14 cellular contexts compared by ENCODE assay signal in genomic region chr14:95211721-95212504, GRCh38. TPM values are rescaled to one million over a fixed set of nuclear protein-coding genes. Genes with fewer than 3 reads are reported as not detected.
DNase-seq lines count a peak whose midpoint lies in the region; ATAC-seq and TF ChIP-seq lines count a peak whose summit lies in the region.
"Had no signal": no experiment of that assay in that cellular context is flagged by ENCODE, and none has a peak within 500 bp of the region (broad histone marks: within the 10 kb centered on the region; RNA-seq: fewer than 3 reads in every experiment).

No MANE protein-coding gene starts in this region.

- H3K27me3 ChIP-seq in hepatocyte = no peaks in the 10 kb centered on the region
- H3K27me3 ChIP-seq: esophagus squamous epithelium had no signal

- H3K4me1 ChIP-seq in hepatocyte (ENCODE audit: insufficient read depth) = peaks cover 28% of the 10 kb centered on the region
- H3K4me1 ChIP-seq: esophagus squamous epithelium, parathyroid adenoma had no signal

- H3K9me3 ChIP-seq in hepatocyte (ENCODE audit: low read depth) = no peaks in the 10 kb centered on the region
- H3K9me3 ChIP-seq: esophagus squamous epithelium had no signal

- H3K9me2 ChIP-seq in hepatocyte (replicated peaks; ENCODE audit: insufficient read depth) = no peaks in the 10 kb centered on the region

- DNase-seq in GM12865 (ENCODE audit: low read depth) (peak; percentile 18), hepatocyte (ENCODE audit: low spot score) (no peak), RWPE1 (ENCODE audit: low spot score) (no peak), GM10266 (ENCODE audit: extremely low spot score) (no peak), midbrain (lab: John Stamatoyannopoulos, UW) (no peak)
- DNase-seq: DND-41, esophagus squamous epithelium, H9, NCI-H82 had no signal

- POLR2A ChIA-PET in RWPE1 (lab: Yijun Ruan, JAX; ENCODE audit: low non-redundant PET) = no interaction called here

- H3K4me3 ChIP-seq in GM12865 (ENCODE audit: low read depth, low read length) (no peak overlapping the region), hepatocyte (no peak overlapping the region)
- H3K4me3 ChIP-seq: esophagus squamous epithelium had no signal

- 72% methylated on average over 8 of the region's 8 CpGs for WGBS in hepatocyte (ENCODE audit: low lambda C conversion rate, missing lambda C conversion rate)

- CTCF ChIA-PET in RWPE1 (lab: Yijun Ruan, JAX) = no interaction called here

- peak overlapping the region; percentile 56 for H3K4me2 ChIP-seq in hepatocyte

- no peaks in the 10 kb centered on the region for H3K36me3 ChIP-seq in hepatocyte (replicated peaks; ENCODE audit: insufficient read depth, low read depth)

- no peak overlapping the region for H2AFZ ChIP-seq in hepatocyte
- H2AFZ ChIP-seq: parathyroid adenoma had no signal

- ATAC-seq in GM19463 (IDR thresholded peaks at IDR 0.05; ENCODE audit: unreplicated experiment) = peak; percentile 74
- ATAC-seq in HG03103 (IDR thresholded peaks at IDR 0.05; ENCODE audit: low read depth, unreplicated experiment) = peak; percentile 59
- no peak for ATAC-seq in HG02610 (IDR thresholded peaks at IDR 0.05; ENCODE audit: unreplicated experiment)
- ATAC-seq: activated naive CD4-positive, alpha-beta T cell treated with anti-CD3 and anti-CD28 coated beads, Interleukin-2, amount 50 U/mL, for 72 hours had no signal

- TF ChIP-seq CTCF in GM12865 (IDR thresholded peaks at IDR 0.05; ENCODE audit: insufficient read depth, low read depth, low read length, missing control alignments) = no peak
- no peak for TF ChIP-seq CTCF in hepatocyte (IDR thresholded peaks at IDR 0.05; ENCODE audit: poor library complexity)
- TF ChIP-seq CTCF in RWPE1 (conservative IDR thresholded peaks at IDR 0.05; ENCODE audit: low read depth) = no peak
- no peak for TF ChIP-seq CTCF in GM10266 (IDR thresholded peaks at IDR 0.05; ENCODE audit: control insufficient read depth, insufficient read depth, low read depth, missing control alignments)

- H4K20me1 ChIP-seq in hepatocyte (ENCODE audit: insufficient read depth, poor library complexity, severe bottlenecking) = no peaks in the 10 kb centered on the region

- peak overlapping the region; percentile 8 for H3K27ac ChIP-seq in hepatocyte
- H3K27ac ChIP-seq in RWPE1 = no peak overlapping the region
- H3K27ac ChIP-seq: esophagus squamous epithelium, parathyroid adenoma had no signal

- H3K79me2 ChIP-seq in hepatocyte = no peaks in the 10 kb centered on the region
- H3K79me2 ChIP-seq: parathyroid adenoma had no signal

RNA-seq across cellular contexts. Expression of gene DICER1, which starts 54.6 kb away (rescaled TPM):
- 64.3 and 111 TPM in 2 replicates for total RNA-seq in hepatocyte
- polyA plus RNA-seq in hepatocyte = 19.8 and 20.0 TPM in 2 replicates
